10 cellular contexts compared by ENCODE assay signal in genomic region chrX:119573222-119573621, GRCh38. TPM values are rescaled to one million over a fixed set of nuclear protein-coding genes. Genes with fewer than 3 reads are reported as not detected.
A peak's percentile ranks its signal among the peaks of the same experiment; 100 is the strongest.
DNase-seq lines count a peak whose midpoint lies in the region; ATAC-seq and TF ChIP-seq lines count a peak whose summit lies in the region.
"Had no signal": no experiment of that assay in that cellular context is flagged by ENCODE, and none has a peak within 500 bp of the region (broad histone marks: within the 10 kb centered on the region; RNA-seq: fewer than 3 reads in every experiment).

No MANE protein-coding gene starts in this region.

- peaks cover 0 to 14% of the 10 kb centered on the region in 2 donors for H3K27me3 Mint-ChIP-seq in T-cell

- H3F3A ChIP-seq in GM23248 (ENCODE audit: insufficient read depth) = no peaks in the 10 kb centered on the region

- no peak for TF ChIP-seq CTCF in fibroblast of lung (conservative IDR thresholded peaks at IDR 0.05 in 1 of 2, IDR thresholded peaks at IDR 0.05 in 1 of 2; ENCODE audit: low read depth in 1 of 2, low read length in 2 of 2)
- TF ChIP-seq CTCF in sigmoid colon (IDR thresholded peaks at IDR 0.05) = no peak

- H2AFZ ChIP-seq in GM23248 (peak overlapping the region; percentile 98), fibroblast of lung (ENCODE audit: low read length) (no peak overlapping the region)

- CTCF ChIA-PET in T-cell (lab: Charles Lee) = interaction anchor here in 1 of 2 donors (1.4 kb wide), 1 partner anchor 10 kb away, joined by 5 read pairs; no protein-coding TSS in a partner anchor

- in situ Hi-C loops in GM23248 (cut with MboI) = no loop called here

- H3K4me1 ChIP-seq in GM23248 (ENCODE audit: insufficient read depth) (no peaks in the 10 kb centered on the region), fibroblast of lung (ENCODE audit: control insufficient read depth, extremely low read depth, insufficient read depth, low read length) (no peaks in the 10 kb centered on the region), sigmoid colon (peaks cover 0 to 15% (median 10%) of the 10 kb centered on the region in 4 donors)

- no peak for TF ChIP-seq EP300 in sigmoid colon (IDR thresholded peaks at IDR 0.05)

- peak overlapping the region; percentile 98 for H3K4me3 ChIP-seq in GM23248
- H3K4me3 ChIP-seq in fibroblast of lung (replicated peaks in 1 of 4; ENCODE audit: control extremely low read depth in 1 of 4, insufficient read depth in 1 of 4, low read depth in 3 of 4, low read length in 4 of 4) = peak overlapping the region in 3 of 4 experiments; percentile 61 to 72 (median 65)
- H3K4me3 ChIP-seq in sigmoid colon = peak overlapping the region in 3 of 4 donors; percentile 67 to 71 (median 69)

- H3K36me3 Mint-ChIP-seq in T-cell = no peaks in the 10 kb centered on the region

- no peak for TF ChIP-seq POLR2A in sigmoid colon (IDR thresholded peaks at IDR 0.05)

- H4K20me1 ChIP-seq in GM23248 (ENCODE audit: insufficient read depth) (no peaks in the 10 kb centered on the region), fibroblast of lung (ENCODE audit: control insufficient read depth, extremely low read depth, insufficient read depth, low read length) (no peaks in the 10 kb centered on the region)

- no peaks in the 10 kb centered on the region for H3K9me3 ChIP-seq in GM23248 (ENCODE audit: low read depth)
- no peaks in the 10 kb centered on the region for H3K9me3 ChIP-seq in fibroblast of lung (ENCODE audit: control insufficient read depth, insufficient read depth, low read depth, low read length)
- H3K9me3 ChIP-seq in sigmoid colon = no peaks in the 10 kb centered on the region

- H3K4me2 ChIP-seq in GM23248 (ENCODE audit: unreplicated experiment) (peak overlapping the region; percentile 85), fibroblast of lung (ENCODE audit: extremely low read depth, insufficient read depth, low read length) (peak overlapping the region; percentile 78)

- peak overlapping the region; percentile 98 for H3K9ac ChIP-seq in GM23248
- H3K9ac ChIP-seq in fibroblast of lung (ENCODE audit: insufficient read depth, low read length) = no peak overlapping the region

- intact Hi-C loops in sigmoid colon (cut with DNase I) = loop anchor here (10.0 kb wide), 1 partner anchor 88 kb away; no protein-coding TSS in a partner anchor
- intact Hi-C loops in posterior cingulate gyrus (cut with DNase I) = no loop called here

- peaks cover 10 to 26% (median 15%) of the 10 kb centered on the region in 3 donors for H3K4me1 Mint-ChIP-seq in T-cell

- H3K9me3 Mint-ChIP-seq in T-cell = no peaks in the 10 kb centered on the region

- H3K79me2 ChIP-seq in GM23248 (ENCODE audit: insufficient read depth) (peaks cover 39% of the 10 kb centered on the region), fibroblast of lung (ENCODE audit: control insufficient read depth, insufficient read depth, low read length) (peaks cover 12% of the 10 kb centered on the region)

- H3K27me3 ChIP-seq in GM23248 (replicated peaks; ENCODE audit: insufficient read depth) (no peaks in the 10 kb centered on the region), fibroblast of lung (ENCODE audit: control insufficient read depth, insufficient read depth, low read length) (no peaks in the 10 kb centered on the region), sigmoid colon (no peaks in the 10 kb centered on the region)

- no peaks in the 10 kb centered on the region for H3K9me2 ChIP-seq in GM23248 (ENCODE audit: insufficient read depth)

- ATAC-seq in T-cell (replicated peaks in 1 of 4) (no peak), GM21447 (IDR thresholded peaks at IDR 0.05; ENCODE audit: unreplicated experiment) (no peak)

- POLR2A ChIA-PET in T-cell (lab: Charles Lee) = interaction anchor here in 1 of 2 donors (1.1 kb wide), 1 partner anchor 104 kb away, joined by 3 read pairs; no protein-coding TSS in a partner anchor

- DNase-seq in GM23248 (no peak), T-cell (no peak), fibroblast of lung (ENCODE audit: low read depth in 2 of 2) (no peak), sigmoid colon (no peak), kidney tubule cell (ENCODE audit: low spot score) (no peak), posterior cingulate gyrus (no peak), NCI-H524 (lab: John Stamatoyannopoulos, UW) (no peak)
- DNase-seq: amniotic stem cell, NCI-H345 had no signal

- H3K27ac ChIP-seq in GM23248 (peak overlapping the region; percentile 90; the same call in 1 of the 2 replicates), fibroblast of lung (ENCODE audit: insufficient read depth, low read length) (no peak overlapping the region), sigmoid colon (peak overlapping the region; percentile 89 to 96 (median 92))

- peak overlapping the region; percentile 83 to 92 (median 90) for H3K4me3 Mint-ChIP-seq in T-cell

- H3K36me3 ChIP-seq in GM23248 (ENCODE audit: low read depth) (no peaks in the 10 kb centered on the region; the same call in 1 of the 2 replicates), fibroblast of lung (ENCODE audit: control insufficient read depth, insufficient read depth, low read length) (no peaks in the 10 kb centered on the region), sigmoid colon (peaks cover 0 to 3% (median 0%) of the 10 kb centered on the region in 4 donors)

- 93 to 94% methylated on average over 3 of the region's 3 CpGs for WGBS in GM23248 (ENCODE audit: low coverage in 1 of 2, low lambda C conversion rate in 2 of 2, missing lambda C conversion rate in 2 of 2), 2 experiments
- WGBS in sigmoid colon, 2 donors = 32 to 67% methylated on average over 3 of the region's 3 CpGs

- peak overlapping the region in 1 of 2 donors; percentile 95 for H3K27ac Mint-ChIP-seq in T-cell

RNA-seq across cellular contexts. Expression of gene UBE2A, which starts 1.1 kb away (rescaled TPM):
- total RNA-seq in GM23248 (2014; rRNA removed; shearing (Covaris generic)) = 36.1 and 51.0 TPM in 2 replicates
- polyA plus RNA-seq in GM23248 (2016; fragmentation: Nextera tagmentation; extraction: Ambion mirVana) = 147 and 150 TPM in 2 replicates
- total RNA-seq in T-cell = 10 to 100 TPM; 40.2 to 75.3 (median 44.8) TPM
- total RNA-seq in fibroblast of lung = 22.1 and 28.4 TPM in 2 replicates
- polyA plus RNA-seq in fibroblast of lung = 89.8 and 106 TPM in 2 replicates
- polyA plus RNA-seq in fibroblast of lung (2012) = 77.9 and 78.4 TPM in 2 replicates
- polyA minus RNA-seq in fibroblast of lung (ENCODE audit: low replicate concordance) = 12.3 and 22.8 TPM in 2 replicates
- total RNA-seq in sigmoid colon = 10 to 100 TPM; 26.7 to 51.7 (median 43.1) TPM
- polyA plus RNA-seq in sigmoid colon = 100 to 1,000 TPM in 1 of 3 donors, 10 to 100 TPM in 2; 71.1 to 228 (median 93.1) TPM

RNA-seq across cellular contexts. Expression of gene STEEP1, which starts 8.0 kb away (rescaled TPM):
- total RNA-seq in GM23248 (2014; rRNA removed; shearing (Covaris generic)) = 31.5 and 33.1 TPM in 2 replicates
- polyA plus RNA-seq in GM23248 (2016; fragmentation: Nextera tagmentation; extraction: Ambion mirVana) (11.8 TPM in 2 replicates), fibroblast of lung (20.1 and 20.3 TPM in 2 replicates), sigmoid colon (10 to 100 TPM; 16.8 to 30.3 (median 20.3) TPM)
- total RNA-seq in T-cell (10 to 100 TPM; 19.3 to 25.0 (median 21.4) TPM), fibroblast of lung (38.0 and 40.8 TPM in 2 replicates), sigmoid colon (10 to 100 TPM; 19.7 to 25.0 (median 21.9) TPM)
- 20.8 and 23.5 TPM in 2 replicates for polyA plus RNA-seq in fibroblast of lung (2012)
- polyA minus RNA-seq in fibroblast of lung (ENCODE audit: low replicate concordance) = 15.2 and 15.9 TPM in 2 replicates

RNA-seq across cellular contexts. Expression of gene NKRF, which starts 33.0 kb away (rescaled TPM):
- 3.8 TPM in 2 replicates for total RNA-seq in GM23248 (2014; rRNA removed; shearing (Covaris generic))
- 2.5 and 3.3 TPM in 2 replicates for polyA plus RNA-seq in GM23248 (2016; fragmentation: Nextera tagmentation; extraction: Ambion mirVana)
- 10 to 100 TPM; 13.0 to 14.2 (median 13.7) TPM for total RNA-seq in T-cell
- total RNA-seq in fibroblast of lung = 3.9 and 4.1 TPM in 2 replicates
- polyA plus RNA-seq in fibroblast of lung = 7.1 and 7.4 TPM in 2 replicates
- 5.5 and 6.0 TPM in 2 replicates for polyA plus RNA-seq in fibroblast of lung (2012)
- 1.3 and 2.6 TPM in 2 replicates for polyA minus RNA-seq in fibroblast of lung (ENCODE audit: low replicate concordance)
- 1 to 10 TPM; 4.8 to 6.1 (median 5.0) TPM for total RNA-seq in sigmoid colon
- 1 to 10 TPM; 2.4 to 5.3 (median 2.5) TPM for polyA plus RNA-seq in sigmoid colon
